Comparison of ENCODE assay signal across 15 cellular contexts in the genomic region with DNA sequence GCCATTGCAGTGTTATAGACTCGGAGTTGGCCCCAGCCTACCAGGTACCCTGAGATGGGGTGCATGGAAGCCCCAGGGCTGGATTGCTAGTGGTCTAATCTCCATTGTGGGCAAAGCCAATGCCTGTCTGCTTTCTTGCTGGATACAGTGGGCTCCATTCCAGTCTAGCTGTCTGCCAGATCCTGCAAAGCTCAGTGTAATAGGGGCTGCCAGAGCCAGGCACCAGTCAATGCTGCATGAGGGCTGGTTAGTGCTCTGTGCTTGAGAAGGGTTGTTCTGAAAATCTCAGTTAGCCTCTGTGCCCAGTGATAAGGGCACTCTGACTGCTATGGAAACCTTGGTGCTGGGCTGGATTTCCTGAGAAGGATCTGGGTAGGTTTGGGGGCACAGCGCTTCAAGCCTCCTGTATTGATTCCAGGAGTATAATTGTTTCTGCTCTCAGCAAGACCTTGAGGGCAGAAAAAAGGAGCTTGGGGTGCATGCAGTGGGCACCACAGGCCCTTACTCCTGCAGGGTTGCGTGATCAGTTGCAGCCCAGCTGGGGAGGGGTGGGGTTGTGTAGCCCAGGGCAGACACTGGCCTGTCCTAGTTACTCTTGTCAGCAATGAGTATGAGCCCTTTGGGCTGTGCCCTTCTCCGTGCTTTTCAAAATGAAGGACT. TPM values are rescaled to one million over a fixed set of nuclear protein-coding genes. Genes with fewer than 3 reads are reported as not detected.
DNase-seq lines count a peak whose midpoint lies in the region; ATAC-seq and TF ChIP-seq lines count a peak whose summit lies in the region.
"Had no signal": no experiment of that assay in that cellular context is flagged by ENCODE, and none has a peak within 500 bp of the region (broad histone marks: within the 10 kb centered on the region; RNA-seq: fewer than 3 reads in every experiment).

No MANE protein-coding gene starts in this region.

- H3K9me3 ChIP-seq in heart right ventricle (no peaks in the 10 kb centered on the region), right atrium auricular region (no peaks in the 10 kb centered on the region), T-helper 17 cell (ENCODE audit: control insufficient read depth, low read length, poor library complexity, severe bottlenecking) (no peaks in the 10 kb centered on the region), neuronal stem cell (replicated peaks in 1 of 2; ENCODE audit: control insufficient read depth in 2 of 2, insufficient read depth in 1 of 2, low read depth in 1 of 2, low read length in 2 of 2) (no peaks in the 10 kb centered on the region)
- H3K9me3 ChIP-seq: BLaER1 treated with 17β-estradiol and CSF1 and Interleukin-3, amounts not matched to agents 10 nM and 100 nM had no signal

- no peak overlapping the region for H3K27ac ChIP-seq in heart right ventricle
- no peak overlapping the region for H3K27ac ChIP-seq in right atrium auricular region
- no peak overlapping the region for H3K27ac ChIP-seq in neuronal stem cell (replicated peaks; ENCODE audit: low read length)
- H3K27ac ChIP-seq: BLaER1 treated with 17β-estradiol and CSF1 and Interleukin-3, amounts not matched to agents 10 nM and 100 nM; HL-60 had no signal

- H2AFZ ChIP-seq in neuronal stem cell (ENCODE audit: low read length) = no peak overlapping the region
- H2AFZ ChIP-seq: GM23338 had no signal

- H3K4me2 ChIP-seq in neuronal stem cell (ENCODE audit: insufficient read depth, low read length, poor library complexity, severe bottlenecking) = no peak overlapping the region
- H3K4me2 ChIP-seq: GM23338 had no signal

- 69 to 72% methylated on average over 4 of the region's 4 CpGs for whole genome bisulfite sequencing in heart right ventricle, 2 donors
- WGBS in neuronal stem cell (ENCODE audit: extremely low coverage in 2 of 2, insufficient read length in 2 of 2, insufficient replicate concordance in 1 of 2), 2 donors = no CpG with 5 or more reads among the region's 4 CpGs

- no peak for TF ChIP-seq CTCF in heart right ventricle (IDR thresholded peaks at IDR 0.05)
- no peak for TF ChIP-seq CTCF in right atrium auricular region (IDR thresholded peaks at IDR 0.05)

- intact Hi-C loops in heart right ventricle (cut with DNase I) = no loop called here

- H3K14ac ChIP-seq in neuronal stem cell (ENCODE audit: low read length) = no peak overlapping the region

- H3K4me1 ChIP-seq in heart right ventricle (peaks cover 0 to 4% (median 0%) of the 10 kb centered on the region in 9 donors), right atrium auricular region (no peaks in the 10 kb centered on the region), neuronal stem cell (ENCODE audit: control insufficient read depth in 2 of 2, insufficient read depth in 1 of 2, low read depth in 1 of 2, low read length in 2 of 2) (no peaks in the 10 kb centered on the region)

- H3K27me3 ChIP-seq in heart right ventricle = no peaks in the 10 kb centered on the region
- H3K27me3 ChIP-seq in right atrium auricular region = no peaks in the 10 kb centered on the region
- peaks cover 0 to 13% (median 0%) of the 10 kb centered on the region in 3 experiments for H3K27me3 ChIP-seq in neuronal stem cell (ENCODE audit: control insufficient read depth in 3 of 3, insufficient read depth in 3 of 3, low read depth in 1 of 3, low read length in 3 of 3)
- H3K27me3 ChIP-seq: BLaER1 treated with 17β-estradiol and CSF1 and Interleukin-3, amounts not matched to agents 10 nM and 100 nM had no signal

- no peak overlapping the region for H3K4me3 ChIP-seq in heart right ventricle
- no peak overlapping the region for H3K4me3 ChIP-seq in right atrium auricular region
- H3K4me3 ChIP-seq in neuronal stem cell (ENCODE audit: low read length in 2 of 2) = no peak overlapping the region
- H3K4me3 ChIP-seq: BLaER1 treated with 17β-estradiol and CSF1 and Interleukin-3, amounts not matched to agents 10 nM and 100 nM; GM23338 had no signal

- ATAC-seq in heart right ventricle = peak in 5 of 8 donors; percentile 22 to 67 (median 30)
- ATAC-seq in T-helper 17 cell = no peak
- ATAC-seq: CD8-positive, alpha-beta T cell; GM23338 had no signal

- no peak overlapping the region for H2BK15ac ChIP-seq in neuronal stem cell (ENCODE audit: low read length)

- peak overlapping the region; percentile 34 for H3K27ac Mint-ChIP-seq in T-helper 17 cell
- H3K27ac Mint-ChIP-seq: B cell; CD8-positive, alpha-beta T cell; GM23338 had no signal

- H3K23ac ChIP-seq in neuronal stem cell (ENCODE audit: low read depth, low read length, poor library complexity) = no peak overlapping the region

- no peak overlapping the region for H4K91ac ChIP-seq in neuronal stem cell (ENCODE audit: low read depth, low read length, poor library complexity)

- peaks cover 8% of the 10 kb centered on the region for H3K4me1 Mint-ChIP-seq in T-helper 17 cell
- H3K4me1 Mint-ChIP-seq: B cell, GM23338 had no signal

- H3K36me3 ChIP-seq in heart right ventricle (no peaks in the 10 kb centered on the region), right atrium auricular region (no peaks in the 10 kb centered on the region), neuronal stem cell (replicated peaks in 1 of 2; ENCODE audit: control insufficient read depth in 2 of 2, insufficient read depth in 2 of 2, low read length in 2 of 2) (no peaks in the 10 kb centered on the region)
- H3K36me3 ChIP-seq: BLaER1 treated with 17β-estradiol and CSF1 and Interleukin-3, amounts not matched to agents 10 nM and 100 nM had no signal

- no peak overlapping the region for H3K4ac ChIP-seq in neuronal stem cell (ENCODE audit: low read length)

- no peaks in the 10 kb centered on the region for H3K36me3 Mint-ChIP-seq in T-helper 17 cell (ENCODE audit: low read depth)
- H3K36me3 Mint-ChIP-seq: CD8-positive, alpha-beta T cell had no signal

- H2BK12ac ChIP-seq in neuronal stem cell (ENCODE audit: low read length) = no peak overlapping the region

- H2AK5ac ChIP-seq in neuronal stem cell (ENCODE audit: low read depth, low read length) = no peak overlapping the region

- no peak overlapping the region for H3K9ac ChIP-seq in neuronal stem cell (ENCODE audit: low read depth, low read length, poor library complexity)
- H3K9ac ChIP-seq: BLaER1 treated with 17β-estradiol and CSF1 and Interleukin-3, amounts not matched to agents 10 nM and 100 nM had no signal

- H3K27me3 Mint-ChIP-seq in T-helper 17 cell = no peaks in the 10 kb centered on the region
- H3K27me3 Mint-ChIP-seq: B cell had no signal

- no peak overlapping the region for H3K4me3 Mint-ChIP-seq in T-helper 17 cell
- H3K4me3 Mint-ChIP-seq: B cell; CD8-positive, alpha-beta T cell; GM23338 had no signal

- no peak overlapping the region for H2BK120ac ChIP-seq in neuronal stem cell (ENCODE audit: low read depth, low read length)

- DNase-seq in heart right ventricle = no peak
- DNase-seq in right atrium auricular region (ENCODE audit: low spot score) = no peak
- DNase-seq in T-helper 17 cell = no peak
- no peak for DNase-seq in neuronal stem cell (ENCODE audit: low spot score)
- DNase-seq in epidermal melanocyte (ENCODE audit: insufficient read length, low spot score) = no peak
- DNase-seq in activated effector memory CD4-positive, alpha-beta T cell treated with anti-CD3 and anti-CD28 coated beads, Interleukin-2, amount 50 U/mL, for 16 hours = no peak
- DNase-seq: Calu3; CD8-positive, alpha-beta T cell; DMS79 treated with DMSO at 0.1 percent for 48 hours; EL; HCEC 1CT had no signal

- no peak overlapping the region for H4K8ac ChIP-seq in neuronal stem cell (ENCODE audit: low read depth, low read length)

- H3K79me1 ChIP-seq in neuronal stem cell (ENCODE audit: low read depth, low read length) = no peaks in the 10 kb centered on the region

- no peak overlapping the region for H2BK5ac ChIP-seq in neuronal stem cell (ENCODE audit: low read length)

- H3K18ac ChIP-seq in neuronal stem cell (ENCODE audit: low read length) = peak overlapping the region; percentile 24

RNA-seq across cellular contexts. Expression of a gene that starts 19.1 kb away (rescaled TPM):
- total RNA-seq in heart right ventricle (1 to 10 TPM in 1 of 10 donors, under 1 TPM in 8, not detected in 1; 0.05 to 1.2 (median 0.34) TPM), right atrium auricular region (1 to 10 TPM; 3.0 to 4.4 TPM), T-helper 17 cell (under 1 TPM; 0.70 to 0.99 TPM)
- under 1 TPM; 0.03 to 0.15 TPM for polyA plus RNA-seq in heart right ventricle
- 0.21 TPM for polyA plus RNA-seq in neuronal stem cell (2013, experiment 1 of 2)
- 0.15 TPM for polyA plus RNA-seq in neuronal stem cell (2013, experiment 2 of 2)
